Comparison of ENCODE assay signal across 8 cellular contexts in the genomic region with DNA sequence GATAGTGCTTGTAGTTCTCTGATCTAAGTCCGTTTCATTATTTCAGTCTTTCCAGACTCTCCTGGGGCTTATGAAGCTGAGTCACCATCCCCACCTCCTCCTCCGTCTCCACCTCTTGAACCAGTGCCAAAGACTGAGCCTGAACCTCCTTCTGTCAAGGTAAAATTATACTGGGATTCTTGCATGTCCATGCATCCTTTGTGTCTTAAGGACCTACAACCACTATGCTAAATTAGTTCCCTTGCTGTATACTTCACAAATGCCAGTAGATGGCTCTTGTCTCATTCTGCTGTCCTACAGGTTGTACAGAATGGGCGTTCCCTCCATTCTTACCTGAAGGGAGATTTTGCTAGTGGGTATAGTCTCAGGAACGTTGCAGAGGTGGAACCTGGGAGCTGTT. TPM values are rescaled to one million over a fixed set of nuclear protein-coding genes. Genes with fewer than 3 reads are reported as not detected.
DNase-seq lines count a peak whose midpoint lies in the region; ATAC-seq and TF ChIP-seq lines count a peak whose summit lies in the region.

No MANE protein-coding gene starts in this region.

- in situ Hi-C loops in astrocyte of the cerebellum (cut with HindIII; ENCODE audit: low sequenced_read_pairs): no loop called here

- POLR2A ChIA-PET in AG04449 (lab: Yijun Ruan, JAX): no interaction called here

- no peak for ATAC-seq in HG03469 (IDR thresholded peaks at IDR 0.05; ENCODE audit: unreplicated experiment)
- ATAC-seq in GM21423 (IDR thresholded peaks at IDR 0.05; ENCODE audit: unreplicated experiment): no peak

- DNase-seq in AG04449 (ENCODE audit: low read depth, low spot score) (no peak), HS-5 (ENCODE audit: low read depth) (peak; percentile 10), astrocyte of the cerebellum (ENCODE audit: low read depth) (peak; percentile 37), kidney epithelial cell (ENCODE audit: low read depth) (peak; percentile 29)
- DNase-seq in stimulated activated CD4-positive, alpha-beta T cell treated with anti-CD3 and anti-CD28 coated beads, Interleukin-4, amount 100 ng/mL, for 4 hours: no peak
- DNase-seq in activated CD4-positive, alpha-beta T cell treated with anti-CD3 and anti-CD28 coated beads for 4 hours: no peak

- H3K36me3 ChIP-seq in kidney epithelial cell (ENCODE audit: control insufficient read depth, insufficient read depth, low read length): no peaks in the 10 kb centered on the region

- H3K27me3 ChIP-seq in kidney epithelial cell (ENCODE audit: control insufficient read depth, insufficient read depth, low read length): no peaks in the 10 kb centered on the region

- TF ChIP-seq CTCF in AG04449 (IDR thresholded peaks at IDR 0.05; ENCODE audit: insufficient read depth, low read length, missing control alignments): peak; percentile 32
- peak; percentile 59 for TF ChIP-seq CTCF in astrocyte of the cerebellum (IDR thresholded peaks at IDR 0.05; ENCODE audit: low read depth, low read length, missing control alignments)
- TF ChIP-seq CTCF in kidney epithelial cell (IDR thresholded peaks at IDR 0.05; ENCODE audit: insufficient read depth, low read length, poor library complexity, severe bottlenecking): peak; percentile 32

- no peak overlapping the region for H3K4me3 ChIP-seq in AG04449 (ENCODE audit: low read depth, low read length)
- H3K4me3 ChIP-seq in astrocyte of the cerebellum (ENCODE audit: low read depth, low read length): no peak overlapping the region
- H3K4me3 ChIP-seq in kidney epithelial cell (ENCODE audit: low read depth, low read length): no peak overlapping the region

- CTCF ChIA-PET in AG04449 (lab: Yijun Ruan, JAX): interaction anchor here (0.8 to 7.2 kb wide), 12 partner anchors 12 to 106 kb away, joined by 3 to 74 read pairs (median 6); no protein-coding TSS in a partner anchor

RNA-seq across cellular contexts. Expression of a gene that starts 42.2 kb away (rescaled TPM):
- 10.1 and 11.9 TPM in 2 replicates for total RNA-seq in kidney epithelial cell

Comparison
In these comparisons a context has a peak if more than half of its experiments do, and no peak if none do; other contexts are left out.
1. DNase-seq: peak in HS-5 (single experiment), astrocyte of the cerebellum (single experiment) and kidney epithelial cell (single experiment); none in AG04449 (single experiment), stimulated activated CD4-positive, alpha-beta T cell treated with anti-CD3 and anti-CD28 coated beads, Interleukin-4, amount 100 ng/mL, for 4 hours (0 of 2) and activated CD4-positive, alpha-beta T cell treated with anti-CD3 and anti-CD28 coated beads for 4 hours (0 of 2).
2. Peak in every context shown above with its lines, with median percentiles within 50 percentile points of each other: CTCF ChIP-seq.